In the genomic region with DNA sequence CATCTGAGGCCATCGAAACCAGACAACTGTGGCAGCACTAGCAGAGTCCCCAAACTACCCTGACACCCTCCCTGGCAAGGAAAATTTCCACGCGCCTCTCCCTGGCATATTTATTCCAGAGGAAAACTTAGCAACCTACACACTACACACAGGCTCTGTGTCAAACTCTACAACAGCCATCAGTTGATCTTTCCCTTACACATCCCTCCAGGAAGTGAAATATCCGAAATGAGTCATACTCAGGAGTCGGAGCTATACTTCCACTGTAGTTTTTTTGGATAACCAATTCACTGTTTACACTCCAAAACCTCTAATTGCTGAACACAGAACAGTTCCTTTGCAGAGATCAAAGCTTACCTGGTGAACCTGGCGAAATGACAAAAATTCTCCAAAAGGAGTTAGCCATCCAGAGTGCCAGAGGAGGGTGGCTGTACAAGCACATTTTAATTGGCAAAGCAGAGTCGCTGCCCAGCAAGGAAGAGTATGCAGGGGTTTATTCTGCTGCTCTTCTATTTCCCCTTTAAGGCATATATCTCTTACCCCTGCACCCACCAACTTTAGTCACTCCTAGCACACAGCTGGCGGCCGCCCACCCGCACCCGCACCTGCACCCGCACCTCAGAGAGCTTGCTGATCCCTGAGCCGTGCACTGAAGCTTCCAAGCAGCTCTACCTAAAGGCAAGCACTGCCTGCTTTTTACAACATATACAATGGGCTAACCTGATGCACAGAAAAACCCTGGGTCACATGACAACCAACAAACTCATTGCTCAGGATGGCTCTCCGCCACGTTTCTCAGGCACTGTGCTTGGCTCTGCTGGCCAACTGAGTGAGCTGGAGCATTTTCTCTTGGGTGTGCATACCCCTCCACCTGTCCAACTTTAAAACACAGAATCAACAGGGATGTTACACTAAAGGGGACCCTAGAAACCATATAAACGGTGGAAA, we compare ENCODE assay signal across 1 cellular context.
TF ChIP-seq lines count a peak whose summit lies in the region.

No MANE protein-coding gene starts in this region.

TF ChIP-seq in HepG2, 621 proteins besides CTCF, POLR2A, EP300 and RAD21 (continued from another document and continues in another):
- TF ChIP-seq, protein P1, sequence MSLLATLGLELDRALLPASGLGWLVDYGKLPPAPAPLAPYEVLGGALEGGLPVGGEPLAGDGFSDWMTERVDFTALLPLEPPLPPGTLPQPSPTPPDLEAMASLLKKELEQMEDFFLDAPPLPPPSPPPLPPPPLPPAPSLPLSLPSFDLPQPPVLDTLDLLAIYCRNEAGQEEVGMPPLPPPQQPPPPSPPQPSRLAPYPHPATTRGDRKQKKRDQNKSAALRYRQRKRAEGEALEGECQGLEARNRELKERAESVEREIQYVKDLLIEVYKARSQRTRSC (CRISPR knock-in tag; IDR thresholded peaks at IDR 0.05; ENCODE audit: low read depth) = no peak
- TF ChIP-seq ZNF441 (CRISPR knock-in tag; IDR thresholded peaks at IDR 0.05; ENCODE audit: borderline replicate concordance) = 0 out of 2 replicates have a peak, but pooled peaks have one; percentile 25
- peak; percentile 83 for TF ChIP-seq FOSL1 (CRISPR knock-in tag; IDR thresholded peaks at IDR 0.05; ENCODE audit: borderline replicate concordance)
- TF ChIP-seq, protein P2, sequence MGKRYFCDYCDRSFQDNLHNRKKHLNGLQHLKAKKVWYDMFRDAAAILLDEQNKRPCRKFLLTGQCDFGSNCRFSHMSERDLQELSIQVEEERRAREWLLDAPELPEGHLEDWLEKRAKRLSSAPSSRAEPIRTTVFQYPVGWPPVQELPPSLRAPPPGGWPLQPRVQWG (CRISPR knock-in tag; IDR thresholded peaks at IDR 0.05; ENCODE audit: borderline replicate concordance, low read depth) = no peak
- TF ChIP-seq ARHGAP35 (CRISPR knock-in tag; IDR thresholded peaks at IDR 0.05; ENCODE audit: borderline replicate concordance) = no peak
- no peak for TF ChIP-seq ZNF263 (CRISPR knock-in tag; IDR thresholded peaks at IDR 0.05)
- no peak for TF ChIP-seq SRSF1 (optimal IDR thresholded peaks at IDR 0.05; ENCODE audit: low read depth, low read length)
- TF ChIP-seq, protein P3, sequence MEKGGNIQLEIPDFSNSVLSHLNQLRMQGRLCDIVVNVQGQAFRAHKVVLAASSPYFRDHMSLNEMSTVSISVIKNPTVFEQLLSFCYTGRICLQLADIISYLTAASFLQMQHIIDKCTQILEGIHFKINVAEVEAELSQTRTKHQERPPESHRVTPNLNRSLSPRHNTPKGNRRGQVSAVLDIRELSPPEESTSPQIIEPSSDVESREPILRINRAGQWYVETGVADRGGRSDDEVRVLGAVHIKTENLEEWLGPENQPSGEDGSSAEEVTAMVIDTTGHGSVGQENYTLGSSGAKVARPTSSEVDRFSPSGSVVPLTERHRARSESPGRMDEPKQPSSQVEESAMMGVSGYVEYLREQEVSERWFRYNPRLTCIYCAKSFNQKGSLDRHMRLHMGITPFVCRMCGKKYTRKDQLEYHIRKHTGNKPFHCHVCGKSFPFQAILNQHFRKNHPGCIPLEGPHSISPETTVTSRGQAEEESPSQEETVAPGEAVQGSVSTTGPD (CRISPR knock-in tag; IDR thresholded peaks at IDR 0.05) = peak; percentile 97
- TF ChIP-seq, protein P4, sequence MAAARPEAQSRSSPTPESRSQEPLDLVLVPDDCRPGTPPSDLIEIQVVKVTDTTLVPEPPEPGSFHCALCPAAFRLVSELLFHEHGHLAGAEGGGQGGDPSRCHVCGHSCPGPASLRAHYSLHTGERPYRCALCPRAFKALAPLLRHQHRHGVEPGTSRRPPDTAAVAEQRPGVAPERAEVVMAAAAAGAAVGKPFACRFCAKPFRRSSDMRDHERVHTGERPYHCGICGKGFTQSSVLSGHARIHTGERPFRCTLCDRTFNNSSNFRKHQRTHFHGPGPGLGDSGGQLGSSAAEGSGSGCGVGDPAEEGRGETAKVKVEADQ (CRISPR knock-in tag; IDR thresholded peaks at IDR 0.05; ENCODE audit: borderline replicate concordance) = no peak
- no peak for TF ChIP-seq SETDB1 (CRISPR knock-in tag; IDR thresholded peaks at IDR 0.05; ENCODE audit: borderline replicate concordance)
- TF ChIP-seq FOXA1 (IDR thresholded peaks at IDR 0.05) = no peak
- TF ChIP-seq FOXA1 (CRISPR knock-in tag; IDR thresholded peaks at IDR 0.05) = peak; percentile 86
- no peak; the same call in 1 of the 2 replicates for TF ChIP-seq TGIF2 (CRISPR knock-in tag; IDR thresholded peaks at IDR 0.05)
- no peak for TF ChIP-seq MIER3 (CRISPR knock-in tag; IDR thresholded peaks at IDR 0.05; ENCODE audit: borderline replicate concordance)
- TF ChIP-seq, protein P5, sequence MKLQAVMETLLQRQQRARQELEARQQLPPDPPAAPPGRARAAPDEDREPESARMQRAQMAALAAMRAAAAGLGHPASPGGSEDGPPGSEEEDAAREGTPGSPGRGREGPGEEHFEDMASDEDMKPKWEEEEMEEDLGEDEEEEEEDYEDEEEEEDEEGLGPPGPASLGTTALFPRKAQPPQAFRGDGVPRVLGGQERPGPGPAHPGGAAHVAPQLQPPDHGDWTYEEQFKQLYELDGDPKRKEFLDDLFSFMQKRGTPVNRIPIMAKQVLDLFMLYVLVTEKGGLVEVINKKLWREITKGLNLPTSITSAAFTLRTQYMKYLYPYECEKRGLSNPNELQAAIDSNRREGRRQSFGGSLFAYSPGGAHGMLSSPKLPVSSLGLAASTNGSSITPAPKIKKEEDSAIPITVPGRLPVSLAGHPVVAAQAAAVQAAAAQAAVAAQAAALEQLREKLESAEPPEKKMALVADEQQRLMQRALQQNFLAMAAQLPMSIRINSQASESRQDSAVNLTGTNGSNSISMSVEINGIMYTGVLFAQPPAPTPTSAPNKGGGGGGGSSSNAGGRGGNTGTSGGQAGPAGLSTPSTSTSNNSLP (IDR thresholded peaks at IDR 0.05; ENCODE audit: low read depth, low read length) = no peak; the same call in 1 of the 2 replicates
- no peak for TF ChIP-seq DNMT1 (CRISPR knock-in tag; IDR thresholded peaks at IDR 0.05)
- TF ChIP-seq PRPF4 (IDR thresholded peaks at IDR 0.05; ENCODE audit: low read depth, low read length, poor library complexity, severe bottlenecking) = no peak
- TF ChIP-seq, protein P6, sequence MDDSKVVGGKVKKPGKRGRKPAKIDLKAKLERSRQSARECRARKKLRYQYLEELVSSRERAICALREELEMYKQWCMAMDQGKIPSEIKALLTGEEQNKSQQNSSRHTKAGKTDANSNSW (CRISPR knock-in tag; IDR thresholded peaks at IDR 0.05; ENCODE audit: borderline replicate concordance) = no peak
- peak; percentile 86 for TF ChIP-seq TCF7 (IDR thresholded peaks at IDR 0.05; ENCODE audit: low read depth)
- TF ChIP-seq, protein P7, sequence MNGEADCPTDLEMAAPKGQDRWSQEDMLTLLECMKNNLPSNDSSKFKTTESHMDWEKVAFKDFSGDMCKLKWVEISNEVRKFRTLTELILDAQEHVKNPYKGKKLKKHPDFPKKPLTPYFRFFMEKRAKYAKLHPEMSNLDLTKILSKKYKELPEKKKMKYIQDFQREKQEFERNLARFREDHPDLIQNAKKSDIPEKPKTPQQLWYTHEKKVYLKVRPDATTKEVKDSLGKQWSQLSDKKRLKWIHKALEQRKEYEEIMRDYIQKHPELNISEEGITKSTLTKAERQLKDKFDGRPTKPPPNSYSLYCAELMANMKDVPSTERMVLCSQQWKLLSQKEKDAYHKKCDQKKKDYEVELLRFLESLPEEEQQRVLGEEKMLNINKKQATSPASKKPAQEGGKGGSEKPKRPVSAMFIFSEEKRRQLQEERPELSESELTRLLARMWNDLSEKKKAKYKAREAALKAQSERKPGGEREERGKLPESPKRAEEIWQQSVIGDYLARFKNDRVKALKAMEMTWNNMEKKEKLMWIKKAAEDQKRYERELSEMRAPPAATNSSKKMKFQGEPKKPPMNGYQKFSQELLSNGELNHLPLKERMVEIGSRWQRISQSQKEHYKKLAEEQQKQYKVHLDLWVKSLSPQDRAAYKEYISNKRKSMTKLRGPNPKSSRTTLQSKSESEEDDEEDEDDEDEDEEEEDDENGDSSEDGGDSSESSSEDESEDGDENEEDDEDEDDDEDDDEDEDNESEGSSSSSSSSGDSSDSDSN (CRISPR knock-in tag; IDR thresholded peaks at IDR 0.05) = no peak
- TF ChIP-seq, protein P8, sequence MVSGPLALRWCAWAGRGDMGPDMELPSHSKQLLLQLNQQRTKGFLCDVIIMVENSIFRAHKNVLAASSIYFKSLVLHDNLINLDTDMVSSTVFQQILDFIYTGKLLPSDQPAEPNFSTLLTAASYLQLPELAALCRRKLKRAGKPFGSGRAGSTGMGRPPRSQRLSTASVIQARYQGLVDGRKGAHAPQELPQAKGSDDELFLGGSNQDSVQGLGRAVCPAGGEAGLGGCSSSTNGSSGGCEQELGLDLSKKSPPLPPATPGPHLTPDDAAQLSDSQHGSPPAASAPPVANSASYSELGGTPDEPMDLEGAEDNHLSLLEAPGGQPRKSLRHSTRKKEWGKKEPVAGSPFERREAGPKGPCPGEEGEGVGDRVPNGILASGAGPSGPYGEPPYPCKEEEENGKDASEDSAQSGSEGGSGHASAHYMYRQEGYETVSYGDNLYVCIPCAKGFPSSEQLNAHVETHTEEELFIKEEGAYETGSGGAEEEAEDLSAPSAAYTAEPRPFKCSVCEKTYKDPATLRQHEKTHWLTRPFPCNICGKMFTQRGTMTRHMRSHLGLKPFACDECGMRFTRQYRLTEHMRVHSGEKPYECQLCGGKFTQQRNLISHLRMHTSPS (CRISPR knock-in tag; IDR thresholded peaks at IDR 0.05; ENCODE audit: low read depth) = no peak
- TF ChIP-seq NAIF1 (CRISPR knock-in tag; IDR thresholded peaks at IDR 0.05; ENCODE audit: borderline replicate concordance) = no peak
- no peak for TF ChIP-seq CHCHD3 (CRISPR knock-in tag; IDR thresholded peaks at IDR 0.05)
- TF ChIP-seq ONECUT2 (CRISPR knock-in tag; IDR thresholded peaks at IDR 0.05) = no peak
- TF ChIP-seq, protein P9, sequence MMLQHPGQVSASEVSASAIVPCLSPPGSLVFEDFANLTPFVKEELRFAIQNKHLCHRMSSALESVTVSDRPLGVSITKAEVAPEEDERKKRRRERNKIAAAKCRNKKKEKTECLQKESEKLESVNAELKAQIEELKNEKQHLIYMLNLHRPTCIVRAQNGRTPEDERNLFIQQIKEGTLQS (CRISPR knock-in tag; IDR thresholded peaks at IDR 0.05) = peak; percentile 88
- no peak for TF ChIP-seq MAFF (IDR thresholded peaks at IDR 0.05; ENCODE audit: low read depth, low read length)
- no peak for TF ChIP-seq ZNF75D (CRISPR knock-in tag; IDR thresholded peaks at IDR 0.05; ENCODE audit: borderline replicate concordance)
- TF ChIP-seq ZNF432 (CRISPR knock-in tag; IDR thresholded peaks at IDR 0.05; ENCODE audit: borderline replicate concordance) = no peak
- no peak for TF ChIP-seq ZNF333 (CRISPR knock-in tag; IDR thresholded peaks at IDR 0.05; ENCODE audit: borderline replicate concordance)
- TF ChIP-seq ZNF274 (CRISPR knock-in tag; IDR thresholded peaks at IDR 0.05) = no peak
- TF ChIP-seq FOXA3 (CRISPR knock-in tag; IDR thresholded peaks at IDR 0.05) = peak; percentile 74; the same call in 1 of the 2 replicates
- TF ChIP-seq CHD2 (IDR thresholded peaks at IDR 0.05; ENCODE audit: low read depth, low read length) = no peak
- no peak for TF ChIP-seq IKZF1 (IDR thresholded peaks at IDR 0.05)
- TF ChIP-seq NPAS2 (CRISPR knock-in tag; IDR thresholded peaks at IDR 0.05; ENCODE audit: borderline replicate concordance) = no peak
- TF ChIP-seq ZNF616 (CRISPR knock-in tag; IDR thresholded peaks at IDR 0.05; ENCODE audit: low read depth) = no peak
- peak; percentile 59 for TF ChIP-seq RARA (CRISPR knock-in tag; IDR thresholded peaks at IDR 0.05)
- TF ChIP-seq, protein P10, sequence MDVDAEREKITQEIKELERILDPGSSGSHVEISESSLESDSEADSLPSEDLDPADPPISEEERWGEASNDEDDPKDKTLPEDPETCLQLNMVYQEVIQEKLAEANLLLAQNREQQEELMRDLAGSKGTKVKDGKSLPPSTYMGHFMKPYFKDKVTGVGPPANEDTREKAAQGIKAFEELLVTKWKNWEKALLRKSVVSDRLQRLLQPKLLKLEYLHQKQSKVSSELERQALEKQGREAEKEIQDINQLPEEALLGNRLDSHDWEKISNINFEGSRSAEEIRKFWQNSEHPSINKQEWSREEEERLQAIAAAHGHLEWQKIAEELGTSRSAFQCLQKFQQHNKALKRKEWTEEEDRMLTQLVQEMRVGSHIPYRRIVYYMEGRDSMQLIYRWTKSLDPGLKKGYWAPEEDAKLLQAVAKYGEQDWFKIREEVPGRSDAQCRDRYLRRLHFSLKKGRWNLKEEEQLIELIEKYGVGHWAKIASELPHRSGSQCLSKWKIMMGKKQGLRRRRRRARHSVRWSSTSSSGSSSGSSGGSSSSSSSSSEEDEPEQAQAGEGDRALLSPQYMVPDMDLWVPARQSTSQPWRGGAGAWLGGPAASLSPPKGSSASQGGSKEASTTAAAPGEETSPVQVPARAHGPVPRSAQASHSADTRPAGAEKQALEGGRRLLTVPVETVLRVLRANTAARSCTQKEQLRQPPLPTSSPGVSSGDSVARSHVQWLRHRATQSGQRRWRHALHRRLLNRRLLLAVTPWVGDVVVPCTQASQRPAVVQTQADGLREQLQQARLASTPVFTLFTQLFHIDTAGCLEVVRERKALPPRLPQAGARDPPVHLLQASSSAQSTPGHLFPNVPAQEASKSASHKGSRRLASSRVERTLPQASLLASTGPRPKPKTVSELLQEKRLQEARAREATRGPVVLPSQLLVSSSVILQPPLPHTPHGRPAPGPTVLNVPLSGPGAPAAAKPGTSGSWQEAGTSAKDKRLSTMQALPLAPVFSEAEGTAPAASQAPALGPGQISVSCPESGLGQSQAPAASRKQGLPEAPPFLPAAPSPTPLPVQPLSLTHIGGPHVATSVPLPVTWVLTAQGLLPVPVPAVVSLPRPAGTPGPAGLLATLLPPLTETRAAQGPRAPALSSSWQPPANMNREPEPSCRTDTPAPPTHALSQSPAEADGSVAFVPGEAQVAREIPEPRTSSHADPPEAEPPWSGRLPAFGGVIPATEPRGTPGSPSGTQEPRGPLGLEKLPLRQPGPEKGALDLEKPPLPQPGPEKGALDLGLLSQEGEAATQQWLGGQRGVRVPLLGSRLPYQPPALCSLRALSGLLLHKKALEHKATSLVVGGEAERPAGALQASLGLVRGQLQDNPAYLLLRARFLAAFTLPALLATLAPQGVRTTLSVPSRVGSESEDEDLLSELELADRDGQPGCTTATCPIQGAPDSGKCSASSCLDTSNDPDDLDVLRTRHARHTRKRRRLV (CRISPR knock-in tag; IDR thresholded peaks at IDR 0.05) = no peak
- TF ChIP-seq MEIS2 (CRISPR knock-in tag; IDR thresholded peaks at IDR 0.05) = no peak
- no peak for TF ChIP-seq MAF1 (CRISPR knock-in tag; IDR thresholded peaks at IDR 0.05; ENCODE audit: borderline replicate concordance)
- TF ChIP-seq ELF4 (CRISPR knock-in tag; IDR thresholded peaks at IDR 0.05; ENCODE audit: borderline replicate concordance) = no peak
- TF ChIP-seq KAT8 (CRISPR knock-in tag; IDR thresholded peaks at IDR 0.05) = peak; percentile 58; the same call in 1 of the 2 replicates
- TF ChIP-seq, protein P11, sequence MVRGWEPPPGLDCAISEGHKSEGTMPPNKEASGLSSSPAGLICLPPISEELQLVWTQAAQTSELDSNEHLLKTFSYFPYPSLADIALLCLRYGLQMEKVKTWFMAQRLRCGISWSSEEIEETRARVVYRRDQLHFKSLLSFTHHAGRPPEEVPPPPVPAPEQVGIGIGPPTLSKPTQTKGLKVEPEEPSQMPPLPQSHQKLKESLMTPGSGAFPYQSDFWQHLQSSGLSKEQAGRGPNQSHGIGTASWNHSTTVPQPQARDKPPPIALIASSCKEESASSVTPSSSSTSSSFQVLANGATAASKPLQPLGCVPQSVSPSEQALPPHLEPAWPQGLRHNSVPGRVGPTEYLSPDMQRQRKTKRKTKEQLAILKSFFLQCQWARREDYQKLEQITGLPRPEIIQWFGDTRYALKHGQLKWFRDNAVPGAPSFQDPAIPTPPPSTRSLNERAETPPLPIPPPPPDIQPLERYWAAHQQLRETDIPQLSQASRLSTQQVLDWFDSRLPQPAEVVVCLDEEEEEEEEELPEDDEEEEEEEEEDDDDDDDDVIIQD (CRISPR knock-in tag; IDR thresholded peaks at IDR 0.05; ENCODE audit: low read depth) = no peak
- no peak for TF ChIP-seq HOXA7 (CRISPR knock-in tag; IDR thresholded peaks at IDR 0.05)
